ENCODE assay signal across 16 cellular contexts in genomic region chr22:50008151-50009040, GRCh38. TPM values are rescaled to one million over a fixed set of nuclear protein-coding genes. Genes with fewer than 3 reads are reported as not detected.
DNase-seq lines count a peak whose midpoint lies in the region; ATAC-seq and TF ChIP-seq lines count a peak whose summit lies in the region.
"Had no signal": no experiment of that assay in that cellular context is flagged by ENCODE, and none has a peak within 500 bp of the region (broad histone marks: within the 10 kb centered on the region; RNA-seq: fewer than 3 reads in every experiment).

No MANE protein-coding gene starts in this region.

- H3K4me1 ChIP-seq in left ventricle myocardium inferior: no peaks in the 10 kb centered on the region
- H3K4me1 ChIP-seq in hepatocyte (ENCODE audit: insufficient read depth): peaks cover 8% of the 10 kb centered on the region
- H3K4me1 ChIP-seq: psoas muscle had no signal

- H3K4me1 Mint-ChIP-seq in stimulated activated naive CD8-positive, alpha-beta T cell treated with anti-CD3 and anti-CD28 coated beads, Interleukin-15, amount 100 ng/mL, for 72 hours: peaks cover 37% of the 10 kb centered on the region

- no peak overlapping the region for H3K27ac ChIP-seq in left ventricle myocardium inferior (replicated peaks)
- H3K27ac ChIP-seq in hepatocyte: no peak overlapping the region
- H3K27ac ChIP-seq: psoas muscle had no signal

- peaks cover 26% of the 10 kb centered on the region for H3K27me3 Mint-ChIP-seq in stimulated activated naive CD8-positive, alpha-beta T cell treated with anti-CD3 and anti-CD28 coated beads, Interleukin-15, amount 100 ng/mL, for 72 hours

- peak overlapping the region in 1 of 2 donors; percentile 59 for H3K27ac Mint-ChIP-seq in stimulated activated naive CD8-positive, alpha-beta T cell treated with anti-CD3 and anti-CD28 coated beads, Interleukin-15, amount 100 ng/mL, for 72 hours
- H3K27ac Mint-ChIP-seq: dendritic cell treated with granulocyte-macrophage colony-stimulating factor and Interleukin-4, amounts not matched to agents 40 ng/mL and 50 ng/mL, for 4 days; T-cell had no signal

- TF ChIP-seq CTCF in left ventricle myocardium inferior (IDR thresholded peaks at IDR 0.05; ENCODE audit: borderline replicate concordance) (no peak), hepatocyte (IDR thresholded peaks at IDR 0.05; ENCODE audit: poor library complexity) (no peak)

- no peaks in the 10 kb centered on the region for H4K20me1 ChIP-seq in hepatocyte (ENCODE audit: insufficient read depth, poor library complexity, severe bottlenecking)

- H3K4me3 ChIP-seq in left ventricle myocardium inferior: no peak overlapping the region
- H3K4me3 ChIP-seq in hepatocyte: no peak overlapping the region
- H3K4me3 ChIP-seq: GM12878, psoas muscle had no signal

- no peaks in the 10 kb centered on the region for H3K9me3 ChIP-seq in left ventricle myocardium inferior (replicated peaks)
- no peaks in the 10 kb centered on the region for H3K9me3 ChIP-seq in hepatocyte (ENCODE audit: low read depth)
- H3K9me3 ChIP-seq: psoas muscle had no signal

- no peak overlapping the region for H2AFZ ChIP-seq in hepatocyte

- H3K27me3 ChIP-seq in left ventricle myocardium inferior (ENCODE audit: low read depth) (peaks cover 63% of the 10 kb centered on the region), hepatocyte (peaks cover 33% of the 10 kb centered on the region)

- ATAC-seq in left cardiac atrium (no peak), GM19467 (IDR thresholded peaks at IDR 0.05; ENCODE audit: unreplicated experiment) (no peak)
- no peak for ATAC-seq in stimulated activated naive CD8-positive, alpha-beta T cell treated with anti-CD3 and anti-CD28 coated beads, Interleukin-15, amount 100 ng/mL, for 72 hours
- ATAC-seq: GM12878, psoas muscle, T-cell had no signal

- no peaks in the 10 kb centered on the region for H3K79me2 ChIP-seq in hepatocyte

- no peaks in the 10 kb centered on the region for H3K9me3 Mint-ChIP-seq in stimulated activated naive CD8-positive, alpha-beta T cell treated with anti-CD3 and anti-CD28 coated beads, Interleukin-15, amount 100 ng/mL, for 72 hours
- H3K9me3 Mint-ChIP-seq: dendritic cell treated with granulocyte-macrophage colony-stimulating factor and Interleukin-4, amounts not matched to agents 40 ng/mL and 50 ng/mL, for 4 days; T-cell had no signal

- peak; percentile 8 for DNase-seq in left ventricle myocardium inferior
- DNase-seq in left cardiac atrium: no peak
- peak; percentile 90 for DNase-seq in NCI-H345 (lab: John Stamatoyannopoulos, UW)
- peak; percentile 21 for DNase-seq in hepatocyte (ENCODE audit: low spot score)
- no peak for DNase-seq in stimulated activated naive CD8-positive, alpha-beta T cell treated with anti-CD3 and anti-CD28 coated beads, Interleukin-15, amount 100 ng/mL, for 72 hours
- DNase-seq in pons (ENCODE audit: low spot score): no peak
- no peak for DNase-seq in amygdala (lab: John Stamatoyannopoulos, UW)
- DNase-seq: activated CD4-positive, CD25-positive, alpha-beta regulatory T cell treated with anti-CD3 and anti-CD28 coated beads, Interleukin-2, amount 50 U/mL, for 72 hours; DMS 273 treated with DMSO at 0.1 percent for 48 hours; psoas muscle; stimulated activated CD8-positive, alpha-beta memory T cell treated with anti-CD3 and anti-CD28 coated beads, Interleukin-4, amount 100 ng/mL, for 48 hours; T-cell had no signal

- H3K36me3 ChIP-seq in left ventricle myocardium inferior (no peaks in the 10 kb centered on the region), hepatocyte (replicated peaks; ENCODE audit: insufficient read depth, low read depth) (no peaks in the 10 kb centered on the region)

- intact Hi-C loops in left ventricle myocardium inferior (cut with micrococcal nuclease): no loop called here
- intact Hi-C loops in left cardiac atrium (cut with DNase I): no loop called here

- 81% methylated on average over 24 of the region's 24 CpGs for WGBS in hepatocyte (ENCODE audit: low lambda C conversion rate, missing lambda C conversion rate)

- H3K9me2 ChIP-seq in hepatocyte (replicated peaks; ENCODE audit: insufficient read depth): no peaks in the 10 kb centered on the region

- H3K4me2 ChIP-seq in hepatocyte: no peak overlapping the region

- peak overlapping the region in 1 of 2 donors; percentile 8 for H3K4me3 Mint-ChIP-seq in stimulated activated naive CD8-positive, alpha-beta T cell treated with anti-CD3 and anti-CD28 coated beads, Interleukin-15, amount 100 ng/mL, for 72 hours
- H3K4me3 Mint-ChIP-seq: dendritic cell treated with granulocyte-macrophage colony-stimulating factor and Interleukin-4, amounts not matched to agents 40 ng/mL and 50 ng/mL, for 4 days had no signal

RNA-seq across cellular contexts. Expression of gene IL17REL, which starts 4.2 kb away (rescaled TPM):
- total RNA-seq in left ventricle myocardium inferior (not detected), left cardiac atrium (not detected), hepatocyte (not detected in 2 replicates)
- not detected in 2 replicates for polyA plus RNA-seq in hepatocyte
- total RNA-seq: GM12878, psoas muscle had no signal
- polyA plus RNA-seq: AG04450, psoas muscle had no signal

RNA-seq across cellular contexts. Expression of gene PIM3, which starts 47.8 kb away (rescaled TPM):
- total RNA-seq in left ventricle myocardium inferior (57.1 TPM), left cardiac atrium (10 to 100 TPM; 44.1 to 66.8 TPM), hepatocyte (71.8 and 81.1 TPM in 2 replicates)
- polyA plus RNA-seq in hepatocyte: 131 and 138 TPM in 2 replicates

RNA-seq across cellular contexts. Expression of gene TTLL8, which starts 49.7 kb away (rescaled TPM):
- not detected for total RNA-seq in left ventricle myocardium inferior
- not detected for total RNA-seq in left cardiac atrium
- total RNA-seq in hepatocyte: not detected in 2 replicates
- polyA plus RNA-seq in hepatocyte: not detected in 2 replicates
- total RNA-seq: GM12878, psoas muscle, T-cell had no signal
- polyA plus RNA-seq: AG04450, GM12878, psoas muscle had no signal

Comparison
In these comparisons a context has a peak if more than half of its experiments do, and no peak if none do; other contexts are left out.
1. DNase-seq: peak in left ventricle myocardium inferior (single experiment), NCI-H345 (single experiment) and hepatocyte (single experiment); none in left cardiac atrium (single experiment), stimulated activated naive CD8-positive, alpha-beta T cell treated with anti-CD3 and anti-CD28 coated beads, Interleukin-15, amount 100 ng/mL, for 72 hours (0 of 2), pons (single experiment) and amygdala (0 of 56).